16 cellular contexts compared by ENCODE assay signal in genomic region chr7:138748666-138749065, GRCh38. TPM values are rescaled to one million over a fixed set of nuclear protein-coding genes. Genes with fewer than 3 reads are reported as not detected.
DNase-seq lines count a peak whose midpoint lies in the region; ATAC-seq lines count a peak whose summit lies in the region.
"Had no signal": no experiment of that assay in that cellular context is flagged by ENCODE, and none has a peak within 500 bp of the region (broad histone marks: within the 10 kb centered on the region; RNA-seq: fewer than 3 reads in every experiment).

No MANE protein-coding gene starts in this region.

- no peaks in the 10 kb centered on the region for H3K27me3 ChIP-seq in CD8-positive, alpha-beta memory T cell (ENCODE audit: insufficient read depth, low read length, poor library complexity, severe bottlenecking)
- H3K27me3 ChIP-seq in Karpas-422 (ENCODE audit: low read length), result no peaks in the 10 kb centered on the region
- H3K27me3 ChIP-seq: BLaER1 treated with 17β-estradiol and CSF1 and Interleukin-3, amounts not matched to agents 10 nM and 100 nM had no signal

- CTCF ChIA-PET in CD8-positive, alpha-beta memory T cell (lab: Charles Lee), result interaction anchor here (0.9 to 2.5 kb wide), 2 partner anchors 10 to 587 kb away, joined by 3 to 16 read pairs; no protein-coding TSS in a partner anchor

- peaks cover 21% of the 10 kb centered on the region for H3K4me1 ChIP-seq in CD8-positive, alpha-beta memory T cell (ENCODE audit: insufficient read depth, low read length)
- no peaks in the 10 kb centered on the region for H3K4me1 ChIP-seq in Karpas-422 (ENCODE audit: low read length)

- H3K4me1 Mint-ChIP-seq in activated T-cell treated with anti-CD3 and anti-CD28 coated beads, Interleukin-2, amount 50 U/mL, for 24 hours (ENCODE audit: low read depth), result peaks cover 69% of the 10 kb centered on the region
- peaks cover 38 to 63% (median 44%) of the 10 kb centered on the region in 3 donors for H3K4me1 Mint-ChIP-seq in CD8-positive, alpha-beta memory T cell
- H3K4me1 Mint-ChIP-seq in effector memory CD8-positive, alpha-beta T cell (ENCODE audit: low read depth in 2 of 2), result peaks cover 23 to 42% of the 10 kb centered on the region in 2 donors

- no peaks in the 10 kb centered on the region for H3K36me3 Mint-ChIP-seq in activated T-cell treated with anti-CD3 and anti-CD28 coated beads, Interleukin-2, amount 50 U/mL, for 24 hours (ENCODE audit: low read depth)
- H3K36me3 Mint-ChIP-seq in CD8-positive, alpha-beta memory T cell, result no peaks in the 10 kb centered on the region
- H3K36me3 Mint-ChIP-seq in effector memory CD8-positive, alpha-beta T cell (ENCODE audit: insufficient read depth), result no peaks in the 10 kb centered on the region

- H3K9me3 ChIP-seq in CD8-positive, alpha-beta memory T cell (ENCODE audit: low read length), result no peaks in the 10 kb centered on the region
- no peaks in the 10 kb centered on the region for H3K9me3 ChIP-seq in Karpas-422 (ENCODE audit: low read length)

- no peaks in the 10 kb centered on the region for H3K9me2 ChIP-seq in Karpas-422 (replicated peaks; ENCODE audit: insufficient read depth, low read length)

- no peak overlapping the region for H3K4me3 ChIP-seq in CD8-positive, alpha-beta memory T cell (ENCODE audit: low read length)
- H3K4me3 ChIP-seq in Karpas-422 (ENCODE audit: low read length), result no peak overlapping the region
- H3K4me3 ChIP-seq: BLaER1 treated with 17β-estradiol and CSF1 and Interleukin-3, amounts not matched to agents 10 nM and 100 nM; GM12878; GM23338 had no signal

- no peak overlapping the region for H3K4me2 ChIP-seq in Karpas-422 (ENCODE audit: low read depth, low read length, poor library complexity, severe bottlenecking)
- H3K4me2 ChIP-seq: BLaER1 treated with 17β-estradiol and CSF1 and Interleukin-3, amounts not matched to agents 10 nM and 100 nM; GM23338 had no signal

- H3K9me3 Mint-ChIP-seq in activated T-cell treated with anti-CD3 and anti-CD28 coated beads, Interleukin-2, amount 50 U/mL, for 24 hours, result peaks cover 2% of the 10 kb centered on the region
- no peaks in the 10 kb centered on the region for H3K9me3 Mint-ChIP-seq in CD8-positive, alpha-beta memory T cell
- no peaks in the 10 kb centered on the region for H3K9me3 Mint-ChIP-seq in effector memory CD8-positive, alpha-beta T cell
- H3K9me3 Mint-ChIP-seq: GM23338 had no signal

- H3K27ac ChIP-seq in CD8-positive, alpha-beta memory T cell (ENCODE audit: low read depth, low read length), result no peak overlapping the region
- no peak overlapping the region for H3K27ac ChIP-seq in Karpas-422 (ENCODE audit: low read length)
- H3K27ac ChIP-seq: BLaER1 treated with 17β-estradiol and CSF1 and Interleukin-3, amounts not matched to agents 10 nM and 100 nM; HL-60 had no signal

- no peak for ATAC-seq in effector memory CD8-positive, alpha-beta T cell (replicated peaks)
- no peak for ATAC-seq in GM19328 (IDR thresholded peaks at IDR 0.05; ENCODE audit: unreplicated experiment)
- ATAC-seq: GM12878, GM23338 had no signal

- POLR2A ChIA-PET in CD8-positive, alpha-beta memory T cell (lab: Charles Lee), result no interaction called here

- no peaks in the 10 kb centered on the region for H3K36me3 ChIP-seq in CD8-positive, alpha-beta memory T cell (ENCODE audit: insufficient read depth, low read length)
- H3K36me3 ChIP-seq in Karpas-422 (ENCODE audit: insufficient read depth, low read length), result no peaks in the 10 kb centered on the region
- H3K36me3 ChIP-seq: BLaER1 treated with 17β-estradiol and CSF1 and Interleukin-3, amounts not matched to agents 10 nM and 100 nM had no signal

- no peak for DNase-seq in activated T-cell treated with anti-CD3 and anti-CD28 coated beads, Interleukin-2, amount 50 U/mL, for 24 hours
- no peak for DNase-seq in activated T-cell treated with anti-CD3 and anti-CD28 coated beads, Interleukin-2, amount 50 U/mL, for 48 hours
- no peak for DNase-seq in CD8-positive, alpha-beta memory T cell
- no peak for DNase-seq in effector memory CD8-positive, alpha-beta T cell
- DNase-seq in DMS 273 treated with DMSO at 0.1 percent for 48 hours (lab: John Stamatoyannopoulos, UW) (no peak), Karpas-422 (no peak)
- DNase-seq: ACHN, DMS79, H7 had no signal

- H4K20me1 ChIP-seq in Karpas-422 (ENCODE audit: insufficient read depth, low read depth, low read length), result no peaks in the 10 kb centered on the region
- H4K20me1 ChIP-seq: BLaER1 treated with 17β-estradiol and CSF1 and Interleukin-3, amounts not matched to agents 10 nM and 100 nM had no signal

- no peaks in the 10 kb centered on the region for H3K27me3 Mint-ChIP-seq in activated T-cell treated with anti-CD3 and anti-CD28 coated beads, Interleukin-2, amount 50 U/mL, for 24 hours
- peaks cover 0 to 1% of the 10 kb centered on the region in 2 donors for H3K27me3 Mint-ChIP-seq in CD8-positive, alpha-beta memory T cell
- no peaks in the 10 kb centered on the region for H3K27me3 Mint-ChIP-seq in effector memory CD8-positive, alpha-beta T cell

- no peak overlapping the region for H3K9ac ChIP-seq in Karpas-422 (ENCODE audit: low read length)
- H3K9ac ChIP-seq: BLaER1 treated with 17β-estradiol and CSF1 and Interleukin-3, amounts not matched to agents 10 nM and 100 nM had no signal

- H2AFZ ChIP-seq in Karpas-422 (ENCODE audit: low read length), result no peak overlapping the region
- H2AFZ ChIP-seq: GM23338 had no signal

- H3K4me3 Mint-ChIP-seq in activated T-cell treated with anti-CD3 and anti-CD28 coated beads, Interleukin-2, amount 50 U/mL, for 24 hours, result no peak overlapping the region
- H3K4me3 Mint-ChIP-seq in CD8-positive, alpha-beta memory T cell, result no peak overlapping the region
- H3K4me3 Mint-ChIP-seq in effector memory CD8-positive, alpha-beta T cell, result no peak overlapping the region
- H3K4me3 Mint-ChIP-seq: GM23338 had no signal

- peak overlapping the region; percentile 12 for H3K27ac Mint-ChIP-seq in activated T-cell treated with anti-CD3 and anti-CD28 coated beads, Interleukin-2, amount 50 U/mL, for 24 hours
- peak overlapping the region in 6 of 8 donors; percentile 38 to 71 (median 62) for H3K27ac Mint-ChIP-seq in CD8-positive, alpha-beta memory T cell
- H3K27ac Mint-ChIP-seq in effector memory CD8-positive, alpha-beta T cell, result peak overlapping the region; percentile 47 to 75
- H3K27ac Mint-ChIP-seq: GM23338 had no signal

- H3K79me2 ChIP-seq in Karpas-422 (ENCODE audit: low read length), result no peaks in the 10 kb centered on the region

RNA-seq across cellular contexts. Expression of gene SVOPL, which starts 47.5 kb away (rescaled TPM):
- total RNA-seq in CD8-positive, alpha-beta memory T cell, result not detected
- not detected for polyA plus RNA-seq in CD8-positive, alpha-beta memory T cell
- not detected in 2 replicates for total RNA-seq in Karpas-422 (2014; rRNA removed; shearing (Covaris generic); ENCODE audit: low replicate concordance)
- total RNA-seq: A172, G401, GM12878 had no signal

RNA-seq across cellular contexts. Expression of gene TMEM213, which starts 49.1 kb away (rescaled TPM):
- not detected for total RNA-seq in CD8-positive, alpha-beta memory T cell
- polyA plus RNA-seq in CD8-positive, alpha-beta memory T cell, result 0.05 TPM
- total RNA-seq in Karpas-422 (2014; rRNA removed; shearing (Covaris generic); ENCODE audit: low replicate concordance), result not detected in 2 replicates
- total RNA-seq: A172, G401, GM12878, GM23338, H7 had no signal
- polyA plus RNA-seq: GM12878 had no signal

RNA-seq across cellular contexts. Expression of gene ATP6V0A4, which starts 49.3 kb away (rescaled TPM):
- not detected for total RNA-seq in CD8-positive, alpha-beta memory T cell
- not detected for polyA plus RNA-seq in CD8-positive, alpha-beta memory T cell
- not detected in 2 replicates for total RNA-seq in Karpas-422 (2014; rRNA removed; shearing (Covaris generic); ENCODE audit: low replicate concordance)
- total RNA-seq: G401, GM12878 had no signal
- polyA plus RNA-seq: GM12878 had no signal

Comparison
In these comparisons a context has a peak if more than half of its experiments do, and no peak if none do; other contexts are left out.
1. H3K27ac Mint-ChIP-seq: peak in every context shown above with its lines; median percentile 62 in CD8-positive, alpha-beta memory T cell; 61 in effector memory CD8-positive, alpha-beta T cell; 12 in activated T-cell treated with anti-CD3 and anti-CD28 coated beads, Interleukin-2, amount 50 U/mL, for 24 hours.